12 cellular contexts compared by ENCODE assay signal in the genomic region with DNA sequence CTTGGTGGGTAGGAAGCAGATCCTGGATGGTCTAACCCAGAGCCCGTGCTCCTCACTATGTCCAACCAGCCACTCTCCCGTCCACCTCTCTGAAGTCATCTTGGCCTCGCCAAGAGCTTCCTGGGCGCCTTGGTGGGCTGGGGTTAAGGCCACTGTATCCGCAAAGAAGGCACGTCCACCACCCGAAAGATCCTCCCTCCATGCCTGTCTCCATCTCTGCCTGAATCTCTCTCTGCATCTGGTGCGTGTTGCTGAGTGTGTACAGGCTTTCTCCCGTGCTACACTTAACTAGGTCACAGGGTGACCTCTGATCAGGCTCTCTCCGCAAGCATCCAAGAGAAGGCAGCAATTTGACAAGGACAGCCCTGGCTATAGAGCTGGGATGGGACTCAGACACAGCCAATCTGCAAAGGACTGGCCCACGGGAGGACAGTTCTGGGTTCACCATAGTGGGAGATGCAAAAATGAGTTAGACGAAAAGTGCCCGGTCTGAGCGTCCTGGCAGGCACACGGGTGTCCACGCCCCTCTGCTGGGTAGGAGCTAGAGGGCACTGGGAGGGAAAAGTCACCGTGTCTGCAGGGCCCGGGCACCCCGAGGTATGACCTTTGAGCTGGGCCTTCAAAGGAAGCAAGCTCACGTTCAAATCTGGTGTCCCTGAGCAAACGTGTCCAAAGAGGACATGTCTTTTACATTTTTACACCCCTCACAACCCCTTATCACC.
"Had no signal": no experiment of that assay in that cellular context is flagged by ENCODE, and none has a peak within 500 bp of the region (broad histone marks: within the 10 kb centered on the region; RNA-seq: fewer than 3 reads in every experiment).

No MANE protein-coding gene starts in this region.

- H3K27ac ChIP-seq: heart left ventricle, skin epidermis, tibial artery, WERI-Rb-1 had no signal

- H3K27ac Mint-ChIP-seq: activated CD8-positive, alpha-beta T cell treated with anti-CD3 and anti-CD28 coated beads for 36 hours; nephron progenitor cell; T-cell had no signal

- FAIRE-seq: colon had no signal

- H3K36me3 Mint-ChIP-seq: T-cell had no signal

- ATAC-seq: activated CD8-positive, alpha-beta T cell treated with anti-CD3 and anti-CD28 coated beads for 36 hours; heart left ventricle; T-cell had no signal

- H3K4me1 ChIP-seq: heart left ventricle, tibial artery had no signal

- H3K27me3 Mint-ChIP-seq: T-cell had no signal

- DNase-seq: activated CD4-positive, alpha-beta T cell treated with anti-CD3 and anti-CD28 coated beads for 4 hours; activated CD8-positive, alpha-beta memory T cell treated with anti-CD3 and anti-CD28 coated beads, Interleukin-2, amount 50 U/mL, for 4 hours; activated CD8-positive, alpha-beta T cell treated with anti-CD3 and anti-CD28 coated beads for 36 hours; foreskin melanocyte; heart left ventricle; nephron progenitor cell; T-cell; T1000; tibial artery had no signal

- H3K4me1 Mint-ChIP-seq: T-cell had no signal

- H3K9me3 ChIP-seq: heart left ventricle, tibial artery had no signal

- H3K9me3 Mint-ChIP-seq: activated CD8-positive, alpha-beta T cell treated with anti-CD3 and anti-CD28 coated beads for 36 hours; nephron progenitor cell; T-cell had no signal

- H3K27me3 ChIP-seq: heart left ventricle, tibial artery had no signal

- H3K4me3 ChIP-seq: heart left ventricle, skin epidermis, tibial artery had no signal

- H3K36me3 ChIP-seq: heart left ventricle, tibial artery, WERI-Rb-1 had no signal

- H3K4me3 Mint-ChIP-seq: activated CD8-positive, alpha-beta T cell treated with anti-CD3 and anti-CD28 coated beads for 36 hours; nephron progenitor cell; T-cell had no signal
